19 cellular contexts compared by ENCODE assay signal in genomic region chr5:149824115-149824514, GRCh38.
DNase-seq lines count a peak whose midpoint lies in the region; ATAC-seq, FAIRE-seq and TF ChIP-seq lines count a peak whose summit lies in the region.
"Had no signal": no experiment of that assay in that cellular context is flagged by ENCODE, and none has a peak within 500 bp of the region (broad histone marks: within the 10 kb centered on the region; RNA-seq: fewer than 3 reads in every experiment).

No MANE protein-coding gene starts in this region.

- WGBS in K562 (ENCODE audit: insufficient coverage, low coverage, missing lambda C conversion rate) = 89% methylated on average over 7 of the region's 7 CpGs
- whole genome bisulfite sequencing in gastroesophageal sphincter (ENCODE audit: low coverage in 1 of 2), 2 donors = 71 to 79% methylated on average over 3 to 5 of the region's 7 CpGs
- WGBS in thyroid gland, 2 donors = 80 to 88% methylated on average over 7 of the region's 7 CpGs

- H3K79me2 ChIP-seq in K562 (ENCODE audit: control insufficient read depth, insufficient read depth, low read length) = peaks cover 19% of the 10 kb centered on the region; the same call in 2 of the 3 replicates

- TF ChIP-seq POLR2A in K562 (conservative IDR thresholded peaks at IDR 0.05) = no peak
- TF ChIP-seq POLR2A in gastroesophageal sphincter (IDR thresholded peaks at IDR 0.05) = no peak
- no peak for TF ChIP-seq POLR2A in thyroid gland (IDR thresholded peaks at IDR 0.05)

- no peaks in the 10 kb centered on the region for H4K20me1 ChIP-seq in K562 (replicated peaks; ENCODE audit: control insufficient read depth, insufficient read depth, low read length)

- peaks cover 87% of the 10 kb centered on the region; the same call in 2 of the 3 replicates for H3K36me3 ChIP-seq in K562 (ENCODE audit: control insufficient read depth, insufficient read depth, low read length)
- H3K36me3 ChIP-seq in gastroesophageal sphincter = peaks cover 0 to 8% of the 10 kb centered on the region in 2 donors
- peaks cover 0 to 4% of the 10 kb centered on the region in 2 donors for H3K36me3 ChIP-seq in muscle layer of duodenum (ENCODE audit: control insufficient read depth in 1 of 2, insufficient read depth in 2 of 2, low read length in 2 of 2)
- H3K36me3 ChIP-seq in thyroid gland = no peaks in the 10 kb centered on the region

- H3K4me2 ChIP-seq in K562 (ENCODE audit: insufficient read depth, low read length) = no peak overlapping the region

- POLR2A ChIA-PET in K562 (lab: Yijun Ruan, JAX) = no interaction called here

- CTCF ChIA-PET in K562 (lab: Yijun Ruan, JAX; ENCODE audit: low intra/inter-chr PET ratio) = interaction anchor here (1.1 kb wide), 1 partner anchor 170 kb away, joined by 3 read pairs; no protein-coding TSS in a partner anchor

- H2AFZ ChIP-seq in K562 (ENCODE audit: low read depth, low read length) = no peak overlapping the region

- no peak for TF ChIP-seq RAD21 in K562 (CRISPR knock-in tag; conservative IDR thresholded peaks at IDR 0.05 in 1 of 2, IDR thresholded peaks at IDR 0.05 in 1 of 2)

- intact Hi-C loops in K562 (cut with micrococcal nuclease) (no loop called here), thyroid gland (cut with DNase I) (no loop called here)

- no peak for FAIRE-seq in K562 (lab: Jason Lieb, UNC)
- FAIRE-seq: H54, HTR-8/SVneo had no signal

- H3K9me3 ChIP-seq in K562 (replicated peaks; ENCODE audit: control insufficient read depth, insufficient read depth, low read depth, low read length) (no peaks in the 10 kb centered on the region), gastroesophageal sphincter (no peaks in the 10 kb centered on the region), muscle layer of duodenum (ENCODE audit: control insufficient read depth in 1 of 2, low read length in 2 of 2) (no peaks in the 10 kb centered on the region), thyroid gland (no peaks in the 10 kb centered on the region)
- H3K9me3 ChIP-seq: BE2C had no signal

- no TSS peak for BruUV-seq in K562 (replicated peaks; lab: Mats Ljungman, UMichigan)

- in situ Hi-C loops in K562 (cut with MboI) = no loop called here

- H3K4me3 ChIP-seq in K562 (no peak overlapping the region), gastroesophageal sphincter (no peak overlapping the region), muscle layer of duodenum (ENCODE audit: low read depth in 1 of 2, low read length in 2 of 2) (peak overlapping the region in 1 of 2 donors; percentile 23), thyroid gland (replicated peaks in 1 of 3) (no peak overlapping the region)

- no peak for DNase-seq in K562 (ENCODE audit: extremely low read depth in 1 of 4, low spot score in 3 of 4)
- DNase-seq in thyroid gland = no peak
- no peak for DNase-seq in mesenteric fat pad (ENCODE audit: low spot score)
- no peak for DNase-seq in kidney glomerular epithelial cell (lab: John Stamatoyannopoulos, UW)
- DNase-seq: BE2C; DMS153; NCI-H187; NCI-H446; SHP77; stimulated activated CD4-positive, alpha-beta T cell treated with anti-CD3 and anti-CD28 coated beads, Interleukin-15, amount 100 ng/mL, for 24 hours; substantia nigra; T-helper 17 cell had no signal

- TF ChIP-seq EP300 in K562 (IDR thresholded peaks at IDR 0.05; ENCODE audit: low read length) (no peak), gastroesophageal sphincter (IDR thresholded peaks at IDR 0.05) (no peak)

- H3K27ac ChIP-seq in K562 (ENCODE audit: extremely low read depth, low read depth, low read length) (no peak overlapping the region), gastroesophageal sphincter (peak overlapping the region; percentile 66 to 94 (median 92)), muscle layer of duodenum (ENCODE audit: low read length) (peak overlapping the region; percentile 82), thyroid gland (peak overlapping the region in 2 of 3 donors; percentile 10 to 56)

- H3K9me1 ChIP-seq in K562 (ENCODE audit: control insufficient read depth, insufficient read depth, low read length) = no peaks in the 10 kb centered on the region

- TF ChIP-seq CTCF in K562 (IDR thresholded peaks at IDR 0.05 in 2 of 3, conservative IDR thresholded peaks at IDR 0.05 in 1 of 3; ENCODE audit: insufficient read depth in 2 of 3, low read depth in 1 of 3, low read length in 3 of 3) (no peak), gastroesophageal sphincter (IDR thresholded peaks at IDR 0.05) (no peak), thyroid gland (IDR thresholded peaks at IDR 0.05) (no peak)

- ATAC-seq in K562 (no peak), gastroesophageal sphincter (no peak), GM19035 (IDR thresholded peaks at IDR 0.05; ENCODE audit: unreplicated experiment) (no peak), HG02885 (IDR thresholded peaks at IDR 0.05; ENCODE audit: poor library complexity, unreplicated experiment) (no peak)
- ATAC-seq: T-helper 17 cell, WTC11 had no signal

- no peak overlapping the region for H3K9ac ChIP-seq in K562 (ENCODE audit: insufficient read depth in 1 of 2, low read depth in 2 of 2, low read length in 2 of 2)

- H3K4me1 ChIP-seq in K562 (replicated peaks in 1 of 2; ENCODE audit: control insufficient read depth in 2 of 2, insufficient read depth in 2 of 2, low read length in 2 of 2) (0 out of 5 replicates have a peak, but pooled peaks cover 0 to 3% of the 10 kb centered on the region in 2 experiments), gastroesophageal sphincter (peaks cover 10 to 71% (median 21%) of the 10 kb centered on the region in 3 donors), muscle layer of duodenum (ENCODE audit: control insufficient read depth in 1 of 2, insufficient read depth in 2 of 2, low read length in 2 of 2) (peaks cover 6 to 58% of the 10 kb centered on the region in 2 donors), thyroid gland (no peaks in the 10 kb centered on the region)

- no peaks in the 10 kb centered on the region for H3K27me3 ChIP-seq in K562 (ENCODE audit: control insufficient read depth in 2 of 2, insufficient read depth in 2 of 2, low read length in 2 of 2)
- H3K27me3 ChIP-seq in gastroesophageal sphincter = no peaks in the 10 kb centered on the region
- H3K27me3 ChIP-seq in muscle layer of duodenum (ENCODE audit: low read depth, low read length) = no peaks in the 10 kb centered on the region
- H3K27me3 ChIP-seq in thyroid gland = no peaks in the 10 kb centered on the region
- H3K27me3 ChIP-seq: BE2C had no signal

TF ChIP-seq in K562, 482 proteins besides CTCF, POLR2A, EP300 and RAD21:
- peak; percentile 62 for TF ChIP-seq ATF3 (IDR thresholded peaks at IDR 0.05)
- no peak for TF ChIP-seq ATF3 (CRISPR knock-in tag; conservative IDR thresholded peaks at IDR 0.05)
- TF ChIP-seq NR0B1 (IDR thresholded peaks at IDR 0.05; ENCODE audit: partially characterized antibody) = no peak
- TF ChIP-seq ZNF589 (CRISPR knock-in tag; IDR thresholded peaks at IDR 0.05; ENCODE audit: low read depth) = no peak
- no peak for TF ChIP-seq ZNF609 (CRISPR knock-in tag; IDR thresholded peaks at IDR 0.05; ENCODE audit: borderline replicate concordance)
- no peak for TF ChIP-seq TFAM (CRISPR knock-in tag; conservative IDR thresholded peaks at IDR 0.05)
- TF ChIP-seq ATF7 (IDR thresholded peaks at IDR 0.05) = peak; percentile 52; the same call in 1 of the 2 replicates
